In the genomic region with DNA sequence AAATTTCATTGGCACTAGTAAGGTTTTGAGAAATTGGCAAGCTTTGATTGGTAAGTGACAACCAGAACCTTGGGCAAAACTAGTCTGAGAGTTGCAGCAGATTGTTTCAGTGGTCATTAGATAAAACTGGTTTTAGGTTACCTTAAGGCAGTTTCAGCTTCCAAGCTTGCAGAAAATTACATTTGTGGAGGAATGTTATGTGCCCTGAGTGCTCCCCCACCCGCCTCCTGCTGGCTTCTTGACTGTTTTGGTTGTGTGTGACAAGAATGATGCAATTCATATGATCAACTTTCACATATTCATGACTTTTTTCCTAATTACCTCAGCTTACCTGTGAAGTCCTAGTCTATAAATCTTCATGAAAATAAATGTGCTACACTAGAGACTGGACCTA, we compare ENCODE assay signal across 12 cellular contexts.
DNase-seq lines count a peak whose midpoint lies in the region; ATAC-seq and TF ChIP-seq lines count a peak whose summit lies in the region.
"Had no signal": no experiment of that assay in that cellular context is flagged by ENCODE, and none has a peak within 500 bp of the region (broad histone marks: within the 10 kb centered on the region; RNA-seq: fewer than 3 reads in every experiment).

No MANE protein-coding gene starts in this region.

- TF ChIP-seq RAD21 in Ishikawa (IDR thresholded peaks at IDR 0.05; ENCODE audit: low read depth), result no peak

- TF ChIP-seq EP300 in Ishikawa (IDR thresholded peaks at IDR 0.05; ENCODE audit: borderline replicate concordance), result peak; percentile 64; the same call in 1 of the 2 replicates

- H3K4me1 Mint-ChIP-seq in activated CD8-positive, alpha-beta memory T cell treated with anti-CD3 and anti-CD28 coated beads, Interleukin-2, amount 10 ng/mL, durations not matched to agents 7 days and 5 days, result no peaks in the 10 kb centered on the region

- no peaks in the 10 kb centered on the region for H3K36me3 Mint-ChIP-seq in activated CD8-positive, alpha-beta memory T cell treated with anti-CD3 and anti-CD28 coated beads, Interleukin-2, amount 10 ng/mL, durations not matched to agents 7 days and 5 days

- no peak overlapping the region for H3K4me3 Mint-ChIP-seq in activated CD8-positive, alpha-beta memory T cell treated with anti-CD3 and anti-CD28 coated beads, Interleukin-2, amount 10 ng/mL, durations not matched to agents 7 days and 5 days
- H3K4me3 Mint-ChIP-seq: stimulated activated naive CD8-positive, alpha-beta T cell treated with anti-CD3 and anti-CD28 coated beads, Interleukin-15, Interleukin-2, amounts not matched to agents 100 ng/mL and 50 ng/mL, for 24 hours had no signal

- CTCF ChIA-PET in activated CD8-positive, alpha-beta memory T cell treated with anti-CD3 and anti-CD28 coated beads, Interleukin-2, amount 10 ng/mL, durations not matched to agents 7 days and 5 days (lab: Charles Lee), result no interaction called here

- peaks cover 5% of the 10 kb centered on the region for H3K9me3 Mint-ChIP-seq in activated CD8-positive, alpha-beta memory T cell treated with anti-CD3 and anti-CD28 coated beads, Interleukin-2, amount 10 ng/mL, durations not matched to agents 7 days and 5 days (ENCODE audit: low read depth)
- H3K9me3 Mint-ChIP-seq: stimulated activated naive CD8-positive, alpha-beta T cell treated with anti-CD3 and anti-CD28 coated beads, Interleukin-15, Interleukin-2, amounts not matched to agents 100 ng/mL and 50 ng/mL, for 24 hours had no signal

- H3K27me3 Mint-ChIP-seq in activated CD8-positive, alpha-beta memory T cell treated with anti-CD3 and anti-CD28 coated beads, Interleukin-2, amount 10 ng/mL, durations not matched to agents 7 days and 5 days, result no peaks in the 10 kb centered on the region
- H3K27me3 Mint-ChIP-seq: stimulated activated naive CD8-positive, alpha-beta T cell treated with anti-CD3 and anti-CD28 coated beads, Interleukin-15, Interleukin-2, amounts not matched to agents 100 ng/mL and 50 ng/mL, for 24 hours had no signal

- DNase-seq in activated CD8-positive, alpha-beta memory T cell treated with anti-CD3 and anti-CD28 coated beads, Interleukin-2, amount 10 ng/mL, durations not matched to agents 7 days and 5 days, result no peak
- DNase-seq in GM19238 (ENCODE audit: insufficient read length, low spot score), result no peak
- DNase-seq in activated CD4-positive, alpha-beta T cell treated with anti-CD3 and anti-CD28 coated beads for 48 hours, result no peak
- DNase-seq in activated T-cell treated with anti-CD3 and anti-CD28 coated beads for 4 hours, result no peak
- DNase-seq: effector memory CD4-positive, alpha-beta T cell; GOT3; NCI-H2029 treated with DMSO at 0.1 percent for 48 hours had no signal

- ATAC-seq in GM18498 (IDR thresholded peaks at IDR 0.05; ENCODE audit: unreplicated experiment) (peak; percentile 31), GM21360 (IDR thresholded peaks at IDR 0.05; ENCODE audit: unreplicated experiment) (peak; percentile 24), HG02938 (IDR thresholded peaks at IDR 0.05; ENCODE audit: unreplicated experiment) (peak; percentile 15)
- no peak for ATAC-seq in activated CD8-positive, alpha-beta memory T cell treated with anti-CD3 and anti-CD28 coated beads, Interleukin-2, amount 10 ng/mL, durations not matched to agents 7 days and 5 days

- H3K27ac Mint-ChIP-seq in activated CD8-positive, alpha-beta memory T cell treated with anti-CD3 and anti-CD28 coated beads, Interleukin-2, amount 10 ng/mL, durations not matched to agents 7 days and 5 days, result no peak overlapping the region
- H3K27ac Mint-ChIP-seq: stimulated activated naive CD8-positive, alpha-beta T cell treated with anti-CD3 and anti-CD28 coated beads, Interleukin-15, Interleukin-2, amounts not matched to agents 100 ng/mL and 50 ng/mL, for 24 hours had no signal

TF ChIP-seq in Ishikawa, 13 proteins besides CTCF, POLR2A, EP300 and RAD21:
- TF ChIP-seq EGR1 (IDR thresholded peaks at IDR 0.05), result no peak
- no peak for TF ChIP-seq TAF1 (IDR thresholded peaks at IDR 0.05; ENCODE audit: low read depth)
- no peak for TF ChIP-seq CREB1 (IDR thresholded peaks at IDR 0.05; ENCODE audit: low read depth)
- TF ChIP-seq TEAD4 (IDR thresholded peaks at IDR 0.05), result peak; percentile 54; the same call in 1 of the 2 replicates
- 0 out of 2 replicates have a peak, but pooled peaks have one; percentile 29 for TF ChIP-seq NFIC (IDR thresholded peaks at IDR 0.05)
- no peak for TF ChIP-seq USF1 (IDR thresholded peaks at IDR 0.05)
- TF ChIP-seq REST (IDR thresholded peaks at IDR 0.05; ENCODE audit: low read depth), result no peak
- peak; percentile 91 for TF ChIP-seq CEBPB (IDR thresholded peaks at IDR 0.05)
- peak; percentile 40; the same call in 1 of the 2 replicates for TF ChIP-seq TCF12 (IDR thresholded peaks at IDR 0.05; ENCODE audit: low read depth)
- 0 out of 2 replicates have a peak, but pooled peaks have one; percentile 25 for TF ChIP-seq FOXM1 (IDR thresholded peaks at IDR 0.05; ENCODE audit: borderline replicate concordance, low read depth)
